14 cellular contexts compared by ENCODE assay signal in genomic region chr7:47582748-47583740, GRCh38. TPM values are rescaled to one million over a fixed set of nuclear protein-coding genes. Genes with fewer than 3 reads are reported as not detected.
DNase-seq lines count a peak whose midpoint lies in the region; ATAC-seq and TF ChIP-seq lines count a peak whose summit lies in the region.
"Had no signal": no experiment of that assay in that cellular context is flagged by ENCODE, and none has a peak within 500 bp of the region (broad histone marks: within the 10 kb centered on the region; RNA-seq: fewer than 3 reads in every experiment).

No MANE protein-coding gene starts in this region.

- POLR2A ChIA-PET in RWPE1 (lab: Yijun Ruan, JAX; ENCODE audit: low non-redundant PET), result no interaction called here

- no peaks in the 10 kb centered on the region for H3K36me3 ChIP-seq in DOHH2 (ENCODE audit: control insufficient read depth, low read length)
- H3K36me3 ChIP-seq in skeletal muscle tissue (ENCODE audit: control insufficient read depth in 3 of 3, insufficient read depth in 3 of 3, low read length in 3 of 3), result no peaks in the 10 kb centered on the region
- H3K36me3 ChIP-seq in body of pancreas (replicated peaks in 1 of 2; ENCODE audit: insufficient read depth in 1 of 2, low read depth in 2 of 2), result no peaks in the 10 kb centered on the region
- no peaks in the 10 kb centered on the region for H3K36me3 ChIP-seq in mesendoderm (ENCODE audit: control insufficient read depth, insufficient read depth, low read length)

- H3K4me2 ChIP-seq in DOHH2 (ENCODE audit: low read length) (peak overlapping the region; percentile 75; the same call in 1 of the 2 replicates), mesendoderm (ENCODE audit: low read length) (no peak overlapping the region)

- CTCF ChIA-PET in RWPE1 (lab: Yijun Ruan, JAX), result interaction anchor here (0.9 to 1.6 kb wide), 2 partner anchors 70 to 147 kb away, joined by 4 to 6 read pairs; no protein-coding TSS in a partner anchor

- H3F3A ChIP-seq in DOHH2 (ENCODE audit: control insufficient read depth, insufficient read depth), result peaks cover 8% of the 10 kb centered on the region; the same call in 1 of the 2 replicates

- no peaks in the 10 kb centered on the region for H3K9me2 ChIP-seq in DOHH2 (replicated peaks; ENCODE audit: control insufficient read depth, low read length)

- intact Hi-C loops in body of pancreas (cut with DNase I), result no loop called here

- DNase-seq in RWPE1 (ENCODE audit: low spot score) (no peak), body of pancreas (no peak), Kasumi-1 (lab: John Stamatoyannopoulos, UW) (no peak), mesendoderm (no peak), NAMALWA (ENCODE audit: low spot score) (no peak)
- DNase-seq: activated T-cell treated with anti-CD3 and anti-CD28 coated beads, Interleukin-2, amount 50 U/mL, for 48 hours; CD4-positive, CD25-positive, alpha-beta regulatory T cell; NCI-H2029; OCI-M1 had no signal

- H3K27me3 ChIP-seq in DOHH2 (ENCODE audit: control insufficient read depth, low read length) (peaks cover 24% of the 10 kb centered on the region), skeletal muscle tissue (ENCODE audit: control insufficient read depth in 3 of 3, insufficient read depth in 3 of 3, low read length in 3 of 3) (no peaks in the 10 kb centered on the region), body of pancreas (no peaks in the 10 kb centered on the region), mesendoderm (ENCODE audit: insufficient read depth, low read length, poor library complexity) (no peaks in the 10 kb centered on the region)

- H2BK120ac ChIP-seq in mesendoderm (ENCODE audit: low read depth, low read length), result no peak overlapping the region

- H3K23ac ChIP-seq in mesendoderm (ENCODE audit: low read length), result no peak overlapping the region

- H4K5ac ChIP-seq in mesendoderm (ENCODE audit: low read length), result no peak overlapping the region

- H4K20me1 ChIP-seq in DOHH2 (ENCODE audit: control insufficient read depth, insufficient read depth, low read depth, low read length), result no peaks in the 10 kb centered on the region

- H3K18ac ChIP-seq in mesendoderm (ENCODE audit: low read length), result no peak overlapping the region

- no peak overlapping the region for H2BK5ac ChIP-seq in mesendoderm (ENCODE audit: low read length)

- H3K79me2 ChIP-seq in DOHH2 (ENCODE audit: control insufficient read depth, low read length) (peaks cover 6% of the 10 kb centered on the region), mesendoderm (ENCODE audit: control insufficient read depth, insufficient read depth, low read length) (no peaks in the 10 kb centered on the region)

- no peak overlapping the region for H3K4me3 ChIP-seq in DOHH2 (ENCODE audit: low read length)
- peak overlapping the region; percentile 50; the same call in 1 of the 2 replicates for H3K4me3 ChIP-seq in iPS-18c (ENCODE audit: insufficient read depth, low read depth, low read length)
- peak overlapping the region in 1 of 3 donors; percentile 63 for H3K4me3 ChIP-seq in skeletal muscle tissue (ENCODE audit: low read length in 3 of 3)
- H3K4me3 ChIP-seq in body of pancreas, result no peak overlapping the region
- no peak overlapping the region for H3K4me3 ChIP-seq in mesendoderm (ENCODE audit: low read length)

- H3K9ac ChIP-seq in skeletal muscle tissue (ENCODE audit: low read depth in 1 of 3, low read length in 3 of 3) (no peak overlapping the region), mesendoderm (ENCODE audit: low read length) (no peak overlapping the region)

- H3K4me1 ChIP-seq in DOHH2 (ENCODE audit: control insufficient read depth, low read length), result peaks cover 71% of the 10 kb centered on the region
- H3K4me1 ChIP-seq in skeletal muscle tissue (ENCODE audit: control insufficient read depth in 3 of 3, insufficient read depth in 3 of 3, low read length in 3 of 3), result peaks cover 23 to 40% (median 37%) of the 10 kb centered on the region in 3 donors
- H3K4me1 ChIP-seq in body of pancreas, result peaks cover 43% of the 10 kb centered on the region
- peaks cover 3% of the 10 kb centered on the region for H3K4me1 ChIP-seq in mesendoderm (ENCODE audit: control insufficient read depth, low read depth, low read length)

- no peak overlapping the region for H3K4ac ChIP-seq in mesendoderm (ENCODE audit: low read depth, low read length)

- TF ChIP-seq CTCF in DOHH2 (IDR thresholded peaks at IDR 0.05; ENCODE audit: low read depth, low read length, poor library complexity, severe bottlenecking), result no peak
- no peak for TF ChIP-seq CTCF in RWPE1 (conservative IDR thresholded peaks at IDR 0.05; ENCODE audit: low read depth)
- no peak for TF ChIP-seq CTCF in body of pancreas (IDR thresholded peaks at IDR 0.05)

- TF ChIP-seq POLR2A in body of pancreas (IDR thresholded peaks at IDR 0.05), result no peak

- peaks cover 3% of the 10 kb centered on the region for H3K79me1 ChIP-seq in mesendoderm (ENCODE audit: low read length)

- no peak overlapping the region for H3K27ac ChIP-seq in DOHH2 (ENCODE audit: low read depth, low read length)
- H3K27ac ChIP-seq in RWPE1, result peak overlapping the region; percentile 87
- peak overlapping the region; percentile 61 for H3K27ac ChIP-seq in skeletal muscle tissue (ENCODE audit: low read depth, low read length)
- peak overlapping the region in 1 of 4 donors; percentile 90 for H3K27ac ChIP-seq in body of pancreas
- no peak overlapping the region for H3K27ac ChIP-seq in mesendoderm (ENCODE audit: low read depth, low read length)
- H3K27ac ChIP-seq: HL-60 had no signal

- H2BK15ac ChIP-seq in mesendoderm (replicated peaks; ENCODE audit: low read depth), result no peak overlapping the region

- H3K9me3 ChIP-seq in DOHH2 (ENCODE audit: control insufficient read depth, insufficient read depth, low read length) (no peaks in the 10 kb centered on the region), iPS-18c (ENCODE audit: control insufficient read depth, insufficient read depth, low read length) (no peaks in the 10 kb centered on the region), skeletal muscle tissue (ENCODE audit: control insufficient read depth in 3 of 3, low read length in 3 of 3) (peaks cover 0 to 4% (median 0%) of the 10 kb centered on the region in 3 donors), body of pancreas (no peaks in the 10 kb centered on the region)

- WGBS in body of pancreas, 2 donors, result 66 to 74% methylated on average over 15 of the region's 15 CpGs
- WGBS in mesendoderm (ENCODE audit: extremely low coverage, insufficient coverage, low lambda C conversion rate), result no CpG with 5 or more reads among the region's 15 CpGs

- H3K56ac ChIP-seq in mesendoderm (ENCODE audit: low read length), result no peak overlapping the region

- no peak overlapping the region for H4K8ac ChIP-seq in mesendoderm (ENCODE audit: low read depth, low read length)

- ATAC-seq in body of pancreas, result no peak
- ATAC-seq: natural killer cell treated with Interleukin-12 subunit alpha and Interleukin-12 subunit beta and Interleukin-15 and Interleukin-18, amount 100 ng/mL, for 72 hours had no signal

- no peak overlapping the region for H2AK5ac ChIP-seq in mesendoderm (ENCODE audit: low read length)

RNA-seq across cellular contexts. Expression of gene TNS3, which starts 1.1 kb away (rescaled TPM):
- total RNA-seq in skeletal muscle tissue (33.4 TPM), body of pancreas (100 to 1,000 TPM; 100 to 265 TPM)
- 7.2 TPM for polyA plus RNA-seq in mesendoderm (2013, experiment 1 of 2)
- polyA plus RNA-seq in mesendoderm (2013, experiment 2 of 2), result 7.8 TPM
- polyA plus RNA-seq: CD4-positive, CD25-positive, alpha-beta regulatory T cell had no signal

Comparison
In these comparisons a context has a peak if more than half of its experiments do, and no peak if none do; other contexts are left out.
1. H3K27ac ChIP-seq: peak in RWPE1 (single experiment) and skeletal muscle tissue (single experiment); none in DOHH2 (single experiment) and mesendoderm (single experiment).